Comparison of ENCODE assay signal across 17 cellular contexts in genomic region chr14:99656171-99656570, GRCh38. TPM values are rescaled to one million over a fixed set of nuclear protein-coding genes. Genes with fewer than 3 reads are reported as not detected.
DNase-seq lines count a peak whose midpoint lies in the region; ATAC-seq, FAIRE-seq and TF ChIP-seq lines count a peak whose summit lies in the region.
"Had no signal": no experiment of that assay in that cellular context is flagged by ENCODE, and none has a peak within 500 bp of the region (broad histone marks: within the 10 kb centered on the region; RNA-seq: fewer than 3 reads in every experiment).

No MANE protein-coding gene starts in this region.

- H3K9me3 ChIP-seq in A549: no peaks in the 10 kb centered on the region
- no peaks in the 10 kb centered on the region for H3K9me3 ChIP-seq in spleen
- no peaks in the 10 kb centered on the region for H3K9me3 ChIP-seq in smooth muscle cell (replicated peaks; ENCODE audit: low read depth)
- H3K9me3 ChIP-seq: HAP-1 had no signal

- no peak for TF ChIP-seq POLR2A in A549 (IDR thresholded peaks at IDR 0.05; ENCODE audit: low read length)
- TF ChIP-seq POLR2A in spleen (IDR thresholded peaks at IDR 0.05): no peak

- CTCF ChIA-PET in A549 (lab: Yijun Ruan, JAX): interaction anchor here (0.6 to 3.4 kb wide), 9 partner anchors 10 to 537 kb away, joined by 3 to 10 read pairs (median 4); no protein-coding TSS in a partner anchor

- no peak overlapping the region for H3K27ac ChIP-seq in A549
- no peak overlapping the region for H3K27ac ChIP-seq in spleen
- no peak overlapping the region for H3K27ac ChIP-seq in smooth muscle cell (ENCODE audit: low read depth)

- H3K79me2 ChIP-seq in smooth muscle cell (ENCODE audit: low read depth): no peaks in the 10 kb centered on the region

- FAIRE-seq in A549 (lab: Jason Lieb, UNC) (no peak), HTR-8/SVneo (lab: Jason Lieb, UNC) (peak; percentile 26), bronchial epithelial cell (lab: Jason Lieb, UNC) (peak; percentile 64)
- FAIRE-seq: GM12892 had no signal

- H3K4me1 ChIP-seq in A549 (peaks cover 11% of the 10 kb centered on the region; the same call in 2 of the 3 replicates), spleen (peaks cover 0 to 10% (median 2%) of the 10 kb centered on the region in 6 donors), smooth muscle cell (ENCODE audit: low read depth) (peaks cover 7% of the 10 kb centered on the region)
- H3K4me1 ChIP-seq: HAP-1 had no signal

- H3K9ac ChIP-seq in smooth muscle cell (ENCODE audit: low read depth): no peak overlapping the region

- H3K4me3 ChIP-seq in A549 (no peak overlapping the region), bronchial epithelial cell (ENCODE audit: low read depth, low read length) (no peak overlapping the region), spleen (no peak overlapping the region), smooth muscle cell (no peak overlapping the region)
- H3K4me3 ChIP-seq: HAP-1 had no signal

- no peak overlapping the region for H3K4me2 ChIP-seq in A549
- no peak overlapping the region for H3K4me2 ChIP-seq in smooth muscle cell

- ATAC-seq in A549: no peak
- ATAC-seq in HG02642 (IDR thresholded peaks at IDR 0.05; ENCODE audit: poor library complexity, unreplicated experiment): no peak

- H2AFZ ChIP-seq in smooth muscle cell (ENCODE audit: low read depth): no peak overlapping the region

- no peak for TF ChIP-seq EP300 in A549 (IDR thresholded peaks at IDR 0.05)

- TF ChIP-seq CTCF in A549 (IDR thresholded peaks at IDR 0.05): no peak
- TF ChIP-seq CTCF in bronchial epithelial cell (IDR thresholded peaks at IDR 0.05; ENCODE audit: insufficient read depth, low read length, severe bottlenecking): no peak
- no peak for TF ChIP-seq CTCF in spleen (IDR thresholded peaks at IDR 0.05 in 8 of 11, conservative IDR thresholded peaks at IDR 0.05 in 3 of 11)
- TF ChIP-seq CTCF in smooth muscle cell (IDR thresholded peaks at IDR 0.05; ENCODE audit: borderline replicate concordance, insufficient read depth, poor library complexity, severe bottlenecking): no peak

- DNase-seq in A549 (ENCODE audit: low read depth in 1 of 2, low spot score in 1 of 2) (no peak), HTR-8/SVneo (ENCODE audit: insufficient read length, low spot score) (no peak), bronchial epithelial cell (ENCODE audit: low read depth) (no peak), spleen (no peak), smooth muscle cell (lab: John Stamatoyannopoulos, UW; ENCODE audit: unreplicated experiment) (no peak)
- DNase-seq: 8988T; C1 segment of cervical spinal cord; Calu3; CD4-positive, alpha-beta memory T cell; COR-L47; DMS53; DMS79 treated with DMSO at 0.1 percent for 48 hours; GOT3 had no signal

- intact Hi-C loops in spleen (cut with DNase I; ENCODE audit: low total_unique reads): no loop called here

- 46% methylated on average over 5 of the region's 5 CpGs for WGBS in A549 (ENCODE audit: missing lambda C conversion rate)
- WGBS in spleen, 5 donors: 71 to 83% (median 78%) methylated on average over 5 of the region's 5 CpGs
- 83% methylated on average over 5 of the region's 5 CpGs for WGBS in smooth muscle cell (ENCODE audit: low lambda C conversion rate)

- TF ChIP-seq RAD21 in A549 (conservative IDR thresholded peaks at IDR 0.05 in 1 of 2, IDR thresholded peaks at IDR 0.05 in 1 of 2): no peak

- H3F3A ChIP-seq in smooth muscle cell (ENCODE audit: low read depth): no peaks in the 10 kb centered on the region

- H3K36me3 ChIP-seq in bronchial epithelial cell (ENCODE audit: control insufficient read depth, insufficient read depth, low read length) (no peaks in the 10 kb centered on the region), spleen (no peaks in the 10 kb centered on the region), smooth muscle cell (ENCODE audit: low read depth) (no peaks in the 10 kb centered on the region)
- H3K36me3 ChIP-seq: HAP-1 had no signal

- POLR2A ChIA-PET in A549 (lab: Yijun Ruan, JAX): no interaction called here

- no peaks in the 10 kb centered on the region for H4K20me1 ChIP-seq in smooth muscle cell (ENCODE audit: low read depth)

- peaks cover 31% of the 10 kb centered on the region for H3K27me3 ChIP-seq in bronchial epithelial cell (ENCODE audit: control insufficient read depth, insufficient read depth, low read length)
- H3K27me3 ChIP-seq in spleen (replicated peaks in 1 of 7): peaks cover 0 to 71% (median 20%) of the 10 kb centered on the region in 7 donors
- H3K27me3 ChIP-seq in smooth muscle cell (ENCODE audit: low read depth): no peaks in the 10 kb centered on the region

TF ChIP-seq in A549, 52 proteins besides CTCF, POLR2A, EP300 and RAD21:
- TF ChIP-seq HES2 (IDR thresholded peaks at IDR 0.05) (no peak), ZFP36 (IDR thresholded peaks at IDR 0.05; ENCODE audit: borderline replicate concordance, partially characterized antibody) (peak; percentile 38), TP53 (CRISPR knock-in tag; IDR thresholded peaks at IDR 0.05) (no peak)
TF ChIP-seq in A549: peak in this region for 1.

RNA-seq across cellular contexts. Expression of gene HHIPL1, which starts 11.2 kb away (rescaled TPM):
- polyA plus RNA-seq in A549 (2011; rRNA removed): 0.19 and 0.21 TPM in 2 replicates
- 0.26 and 0.38 TPM in 2 replicates for polyA plus RNA-seq in A549 (2012; cell fraction: cytosol; rRNA removed)
- polyA plus RNA-seq in A549 (2012; cell fraction: nucleus; rRNA removed): 0.52 and 0.58 TPM in 2 replicates
- 0.20 to 0.29 TPM (median 0.23 TPM) in 3 replicates for polyA plus RNA-seq in A549 (2017; fragmentation: RNase III; extraction: RNeasy Plus Mini Kit Qiagen cat#74134 plus additional on column Dnase treatment)
- 0.29 and 0.58 TPM in 2 replicates for polyA minus RNA-seq in A549 (2011; rRNA and poly(A)+ RNA removed)
- total RNA-seq in bronchial epithelial cell: 0.53 and 1.2 TPM in 2 replicates
- 1 to 10 TPM; 1.8 to 4.2 (median 2.8) TPM for total RNA-seq in spleen
- polyA plus RNA-seq in spleen: under 1 TPM; 0.43 to 0.67 (median 0.64) TPM
- total RNA-seq in smooth muscle cell: 9.1 and 9.6 TPM in 2 replicates
- 11.2 and 11.9 TPM in 2 replicates for polyA plus RNA-seq in smooth muscle cell
- total RNA-seq: Calu3 had no signal
- polyA plus RNA-seq: CD4-positive, alpha-beta memory T cell had no signal

RNA-seq across cellular contexts. Expression of gene CYP46A1, which starts 27.9 kb away (rescaled TPM):
- 0.06 and 0.09 TPM in 2 replicates for polyA plus RNA-seq in A549 (2011; rRNA removed)
- polyA plus RNA-seq in A549 (2012; cell fraction: cytosol; rRNA removed): 0.07 and 0.08 TPM in 2 replicates
- polyA plus RNA-seq in A549 (2012; cell fraction: nucleus; rRNA removed): 0.22 and 0.65 TPM in 2 replicates
- 0.12 to 0.13 TPM (median 0.13 TPM) in 3 replicates for polyA plus RNA-seq in A549 (2017; fragmentation: RNase III; extraction: RNeasy Plus Mini Kit Qiagen cat#74134 plus additional on column Dnase treatment)
- polyA minus RNA-seq in A549 (2011; rRNA and poly(A)+ RNA removed): 0.15 and 0.41 TPM in 2 replicates
- 0.13 TPM in 1 of 2 replicates, not detected in the other for total RNA-seq in bronchial epithelial cell
- total RNA-seq in spleen: under 1 TPM; 0.16 to 0.85 (median 0.40) TPM
- under 1 TPM; 0.11 to 0.38 (median 0.13) TPM for polyA plus RNA-seq in spleen
- total RNA-seq in smooth muscle cell: 0.45 and 0.63 TPM in 2 replicates
- 0.20 and 1.0 TPM in 2 replicates for polyA plus RNA-seq in smooth muscle cell
- total RNA-seq: A673, Calu3 had no signal
- polyA plus RNA-seq: CD4-positive, alpha-beta memory T cell had no signal

RNA-seq across cellular contexts. Expression of gene CCDC85C, which starts 52.2 kb away (rescaled TPM):
- polyA plus RNA-seq in A549 (2011; rRNA removed) (10.5 and 11.4 TPM in 2 replicates), A549 (2017; fragmentation: RNase III; extraction: RNeasy Plus Mini Kit Qiagen cat#74134 plus additional on column Dnase treatment) (29.0 to 38.0 TPM (median 31.4 TPM) in 3 replicates), spleen (1 to 10 TPM; 1.6 to 6.5 (median 1.9) TPM), smooth muscle cell (5.2 and 6.5 TPM in 2 replicates)
- polyA plus RNA-seq in A549 (2012; cell fraction: cytosol; rRNA removed): 21.9 and 32.2 TPM in 2 replicates
- 39.4 and 46.8 TPM in 2 replicates for polyA plus RNA-seq in A549 (2012; cell fraction: nucleus; rRNA removed)
- polyA minus RNA-seq in A549 (2011; rRNA and poly(A)+ RNA removed): 15.0 and 21.7 TPM in 2 replicates
- total RNA-seq in bronchial epithelial cell (24.8 and 26.6 TPM in 2 replicates), spleen (10 to 100 TPM in 4 of 7 donors, 1 to 10 TPM in 3; 6.0 to 12.4 (median 11.3) TPM), smooth muscle cell (4.0 and 4.8 TPM in 2 replicates)
